17 cellular contexts compared by ENCODE assay signal in the genomic region with DNA sequence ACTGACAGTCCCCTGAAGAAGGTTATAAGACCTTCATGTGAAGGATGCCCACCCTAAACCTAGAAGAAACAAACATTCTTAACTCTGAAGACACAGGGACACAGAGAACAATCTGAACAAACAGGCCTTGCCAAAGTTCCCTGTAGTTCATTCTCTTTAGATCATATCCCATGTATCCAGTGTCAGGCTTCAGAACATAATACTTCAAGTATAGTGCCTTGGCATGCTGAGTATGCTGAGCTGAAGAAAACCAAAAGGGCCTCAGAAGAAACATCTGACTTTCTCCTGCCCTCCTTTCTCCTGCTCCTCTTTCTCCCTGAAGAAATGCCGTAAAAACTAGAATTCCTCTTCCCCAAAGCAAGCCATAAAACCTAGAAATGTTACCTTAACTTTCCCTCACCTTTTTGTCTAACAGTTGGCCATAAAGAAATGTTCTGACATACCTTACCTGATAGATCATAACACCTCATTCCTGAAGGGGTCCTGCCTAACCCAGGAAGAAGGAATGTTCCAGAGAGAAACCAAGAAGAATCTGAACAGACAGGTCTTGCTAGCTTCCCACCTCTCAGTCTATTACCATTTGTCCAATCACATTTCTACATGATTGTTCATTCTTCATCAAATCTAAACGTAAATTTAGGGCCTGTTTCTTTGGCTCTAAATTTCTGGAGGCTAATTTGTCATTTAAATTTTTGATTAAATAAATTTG.
DNase-seq lines count a peak whose midpoint lies in the region; ATAC-seq and TF ChIP-seq lines count a peak whose summit lies in the region.
"Had no signal": no experiment of that assay in that cellular context is flagged by ENCODE, and none has a peak within 500 bp of the region (broad histone marks: within the 10 kb centered on the region; RNA-seq: fewer than 3 reads in every experiment).

No MANE protein-coding gene starts in this region.

- no peaks in the 10 kb centered on the region for H3K4me1 ChIP-seq in mesendoderm (ENCODE audit: control insufficient read depth, low read depth, low read length)
- H3K4me1 ChIP-seq in right cardiac atrium (ENCODE audit: control insufficient read depth, insufficient read depth, low read length), result no peaks in the 10 kb centered on the region
- no peaks in the 10 kb centered on the region for H3K4me1 ChIP-seq in gastrocnemius medialis

- in situ Hi-C loops in gastrocnemius medialis (cut with MboI; ENCODE audit: low sequenced_read_pairs in 4 of 4), result no loop called here

- H3K27me3 ChIP-seq in mesendoderm (ENCODE audit: insufficient read depth, low read length, poor library complexity) (no peaks in the 10 kb centered on the region), right cardiac atrium (ENCODE audit: control insufficient read depth, insufficient read depth) (no peaks in the 10 kb centered on the region), gastrocnemius medialis (no peaks in the 10 kb centered on the region)

- no peak overlapping the region for H2AK5ac ChIP-seq in mesendoderm (ENCODE audit: low read length)

- DNase-seq in DMS53 (lab: John Stamatoyannopoulos, UW) (peak; percentile 31), DMS53 treated with DMSO at 0.1 percent for 48 hours (lab: John Stamatoyannopoulos, UW; ENCODE audit: unreplicated experiment) (no peak), epithelial cell of esophagus (ENCODE audit: low read depth) (peak; percentile 88), mesendoderm (peak; percentile 84), right cardiac atrium (no peak), gastrocnemius medialis (no peak), retina (no peak)
- DNase-seq: Calu3; CD4-positive, CD25-positive, alpha-beta regulatory T cell; DMS79; KG1; NCI-H1436 treated with DMSO at 0.1 percent for 48 hours; NCI-H2081; NCI-H774 had no signal

- no peak overlapping the region for H2BK120ac ChIP-seq in mesendoderm (ENCODE audit: low read depth, low read length)

- H3K4me2 ChIP-seq in mesendoderm (ENCODE audit: low read length), result no peak overlapping the region

- H3K23ac ChIP-seq in mesendoderm (ENCODE audit: low read length), result no peak overlapping the region

- intact Hi-C loops in right cardiac atrium (cut with DNase I), result no loop called here
- intact Hi-C loops in gastrocnemius medialis (cut with DNase I; ENCODE audit: low total_unique reads), result no loop called here

- no peaks in the 10 kb centered on the region for H3K79me2 ChIP-seq in mesendoderm (ENCODE audit: control insufficient read depth, insufficient read depth, low read length)

- H3K79me1 ChIP-seq in mesendoderm (ENCODE audit: low read length), result no peaks in the 10 kb centered on the region

- no peak overlapping the region for H3K4ac ChIP-seq in mesendoderm (ENCODE audit: low read depth, low read length)

- H3K18ac ChIP-seq in mesendoderm (ENCODE audit: low read length), result no peak overlapping the region

- ATAC-seq in right cardiac atrium, result no peak
- ATAC-seq in gastrocnemius medialis, result no peak
- no peak for ATAC-seq in GM21390 (IDR thresholded peaks at IDR 0.05; ENCODE audit: unreplicated experiment)
- ATAC-seq: Right ventricle myocardium inferior had no signal

- no peak for TF ChIP-seq POLR2A in gastrocnemius medialis (IDR thresholded peaks at IDR 0.05)

- no peak overlapping the region for H4K8ac ChIP-seq in mesendoderm (ENCODE audit: low read depth, low read length)

- H3K36me3 ChIP-seq in mesendoderm (ENCODE audit: control insufficient read depth, insufficient read depth, low read length), result no peaks in the 10 kb centered on the region
- H3K36me3 ChIP-seq in gastrocnemius medialis, result no peaks in the 10 kb centered on the region

- no peak overlapping the region for H4K5ac ChIP-seq in mesendoderm (ENCODE audit: low read length)

- H3K9me3 ChIP-seq in right cardiac atrium (ENCODE audit: control insufficient read depth, low read length) (no peaks in the 10 kb centered on the region), gastrocnemius medialis (no peaks in the 10 kb centered on the region)

- no CpG with 5 or more reads among the region's 2 CpGs for WGBS in mesendoderm (ENCODE audit: extremely low coverage, insufficient coverage, low lambda C conversion rate)
- WGBS in right cardiac atrium, result 89% methylated on average over 2 of the region's 2 CpGs

- H3K56ac ChIP-seq in mesendoderm (ENCODE audit: low read length), result no peak overlapping the region

- H3K9ac ChIP-seq in mesendoderm (ENCODE audit: low read length), result no peak overlapping the region

- H2BK5ac ChIP-seq in mesendoderm (ENCODE audit: low read length), result no peak overlapping the region

- no peak overlapping the region for H2BK15ac ChIP-seq in mesendoderm (replicated peaks; ENCODE audit: low read depth)

- no peak overlapping the region for H3K4me3 ChIP-seq in epithelial cell of esophagus (ENCODE audit: low read length)
- no peak overlapping the region for H3K4me3 ChIP-seq in mesendoderm (ENCODE audit: low read length)
- H3K4me3 ChIP-seq in right cardiac atrium (ENCODE audit: low read length), result no peak overlapping the region
- H3K4me3 ChIP-seq in gastrocnemius medialis, result no peak overlapping the region

- no peak overlapping the region for H3K27ac ChIP-seq in mesendoderm (ENCODE audit: low read depth, low read length)
- H3K27ac ChIP-seq in right cardiac atrium (ENCODE audit: low read length), result no peak overlapping the region
- no peak overlapping the region for H3K27ac ChIP-seq in gastrocnemius medialis
- H3K27ac ChIP-seq: 22Rv1 had no signal

- TF ChIP-seq CTCF in epithelial cell of esophagus (IDR thresholded peaks at IDR 0.05; ENCODE audit: insufficient read depth, low read depth, low read length, missing control alignments) (no peak), gastrocnemius medialis (IDR thresholded peaks at IDR 0.05 in 4 of 5, conservative IDR thresholded peaks at IDR 0.05 in 1 of 5) (no peak)

Comparison
In these comparisons a context has a peak if more than half of its experiments do, and no peak if none do; other contexts are left out.
1. DNase-seq: peak in DMS53 (single experiment), epithelial cell of esophagus (single experiment) and mesendoderm (single experiment); none in DMS53 treated with DMSO at 0.1 percent for 48 hours (single experiment), right cardiac atrium (0 of 3), gastrocnemius medialis (0 of 2) and retina (single experiment).